ENCODE assay signal across 21 cellular contexts in the genomic region with DNA sequence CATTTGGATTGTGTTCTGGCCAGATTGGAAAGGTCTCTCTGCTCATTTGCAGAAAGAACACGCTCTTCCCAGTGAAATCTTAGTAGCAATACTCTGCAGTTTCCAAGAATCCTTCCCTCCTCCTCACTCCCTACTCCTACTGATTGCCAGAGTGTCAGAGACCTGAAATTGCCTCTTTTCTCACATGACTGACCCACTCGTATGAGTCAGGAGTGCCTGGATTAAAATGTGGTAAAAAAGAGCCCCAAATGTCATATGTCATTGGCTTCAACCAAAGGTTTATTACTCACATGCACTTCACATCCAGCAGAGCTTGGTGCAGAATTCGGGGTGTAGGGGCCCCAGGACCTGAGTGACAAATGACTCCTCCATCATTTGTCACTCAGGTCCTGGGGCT. TPM values are rescaled to one million over a fixed set of nuclear protein-coding genes. Genes with fewer than 3 reads are reported as not detected.
DNase-seq lines count a peak whose midpoint lies in the region; ATAC-seq, FAIRE-seq and TF ChIP-seq lines count a peak whose summit lies in the region.
"Had no signal": no experiment of that assay in that cellular context is flagged by ENCODE, and none has a peak within 500 bp of the region (broad histone marks: within the 10 kb centered on the region; RNA-seq: fewer than 3 reads in every experiment).

No MANE protein-coding gene starts in this region.

- no peak for FAIRE-seq in H54 (lab: Jason Lieb, UNC)
- FAIRE-seq: TTC549 had no signal

- in situ Hi-C loops in gastrocnemius medialis (cut with MboI; ENCODE audit: low sequenced_read_pairs in 4 of 4), result no loop called here

- H3K27me3 ChIP-seq in left ventricle myocardium inferior (ENCODE audit: low read depth) (no peaks in the 10 kb centered on the region), gastrocnemius medialis (no peaks in the 10 kb centered on the region)

- H3K27ac ChIP-seq in left ventricle myocardium inferior (replicated peaks) (peak overlapping the region; percentile 44), gastrocnemius medialis (peak overlapping the region in 1 of 4 donors; percentile 60)
- H3K27ac ChIP-seq: esophagus squamous epithelium, SK-N-MC had no signal

- TF ChIP-seq POLR2A in H54 (IDR thresholded peaks at IDR 0.05; ENCODE audit: low read depth, low read length), result no peak
- TF ChIP-seq POLR2A in gastrocnemius medialis (IDR thresholded peaks at IDR 0.05), result peak in 1 of 2 donors; percentile 9

- H3K36me3 ChIP-seq in left ventricle myocardium inferior (no peaks in the 10 kb centered on the region), gastrocnemius medialis (no peaks in the 10 kb centered on the region)
- H3K36me3 ChIP-seq: esophagus squamous epithelium had no signal

- intact Hi-C loops in left ventricle myocardium inferior (cut with micrococcal nuclease), result no loop called here
- intact Hi-C loops in gastrocnemius medialis (cut with DNase I; ENCODE audit: low total_unique reads), result no loop called here

- peak; percentile 15 for DNase-seq in H54 (ENCODE audit: insufficient read length, low spot score)
- peak; percentile 20 for DNase-seq in astrocyte of the hippocampus (ENCODE audit: low read depth, low spot score)
- no peak for DNase-seq in left ventricle myocardium inferior
- no peak for DNase-seq in gastrocnemius medialis
- DNase-seq in activated T-cell treated with anti-CD3 and anti-CD28 coated beads, Interleukin-2, amount 50 U/mL, for 1 hour, result no peak
- no peak for DNase-seq in NCI-H526 (lab: John Stamatoyannopoulos, UW)
- DNase-seq in globus pallidus (ENCODE audit: low spot score), result no peak
- DNase-seq: activated CD4-positive, alpha-beta T cell treated with anti-CD3 and anti-CD28 coated beads, Interleukin-2, amount 50 U/mL, for 48 hours; anterior cingulate cortex; dermis blood vessel endothelial cell; DMS153; esophagus squamous epithelium; H9; KG1; midbrain; NCI-H1417 treated with DMSO at 0.1 percent for 48 hours; NCI-H345; stimulated activated CD4-positive, alpha-beta T cell treated with anti-CD3 and anti-CD28 coated beads, Interleukin-12 subunit alpha, Interleukin-12 subunit beta, amount 100 ng/mL, for 4 hours had no signal

- peak; percentile 68 for ATAC-seq in gastrocnemius medialis
- ATAC-seq in HG03460 (IDR thresholded peaks at IDR 0.05; ENCODE audit: unreplicated experiment), result no peak

- peaks cover 12% of the 10 kb centered on the region for H3K4me1 ChIP-seq in left ventricle myocardium inferior
- peaks cover 0 to 15% of the 10 kb centered on the region in 2 donors for H3K4me1 ChIP-seq in gastrocnemius medialis
- H3K4me1 ChIP-seq: esophagus squamous epithelium had no signal

- no peak for TF ChIP-seq CTCF in left ventricle myocardium inferior (IDR thresholded peaks at IDR 0.05; ENCODE audit: borderline replicate concordance)
- no peak for TF ChIP-seq CTCF in gastrocnemius medialis (IDR thresholded peaks at IDR 0.05 in 4 of 5, conservative IDR thresholded peaks at IDR 0.05 in 1 of 5)

- H3K9me3 ChIP-seq in left ventricle myocardium inferior (replicated peaks), result no peaks in the 10 kb centered on the region
- H3K9me3 ChIP-seq in gastrocnemius medialis, result no peaks in the 10 kb centered on the region
- H3K9me3 ChIP-seq: esophagus squamous epithelium had no signal

- H3K4me3 ChIP-seq in left ventricle myocardium inferior, result no peak overlapping the region
- no peak overlapping the region for H3K4me3 ChIP-seq in gastrocnemius medialis
- H3K4me3 ChIP-seq: esophagus squamous epithelium, SK-N-MC had no signal

RNA-seq across cellular contexts. Expression of gene IRX3, which starts 39.7 kb away (rescaled TPM):
- total RNA-seq in left ventricle myocardium inferior (94.4 TPM), gastrocnemius medialis (10 to 100 TPM in 2 of 4 donors, 1 to 10 TPM in 2; 3.5 to 40.6 (median 12.0) TPM)

Comparison
In these comparisons a context has a peak if more than half of its experiments do, and no peak if none do; other contexts are left out.
1. DNase-seq: peak in H54 (single experiment) and astrocyte of the hippocampus (single experiment); none in left ventricle myocardium inferior (single experiment), gastrocnemius medialis (0 of 2), activated T-cell treated with anti-CD3 and anti-CD28 coated beads, Interleukin-2, amount 50 U/mL, for 1 hour (single experiment), NCI-H526 (0 of 2) and globus pallidus (single experiment).